ENCODE assay signal across 1 cellular context in genomic region chr11:71444811-71445210, GRCh38.
TF ChIP-seq lines count a peak whose summit lies in the region.

No MANE protein-coding gene starts in this region.

TF ChIP-seq in HepG2, 621 proteins besides CTCF, POLR2A, EP300 and RAD21:
- TF ChIP-seq POLR2AphosphoS5 (IDR thresholded peaks at IDR 0.05; ENCODE audit: low read depth, low read length) (0 out of 2 replicates have a peak, but pooled peaks have one; percentile 11), ZNF672 (CRISPR knock-in tag; IDR thresholded peaks at IDR 0.05) (no peak)
